ENCODE assay signal across 10 cellular contexts in the genomic region with DNA sequence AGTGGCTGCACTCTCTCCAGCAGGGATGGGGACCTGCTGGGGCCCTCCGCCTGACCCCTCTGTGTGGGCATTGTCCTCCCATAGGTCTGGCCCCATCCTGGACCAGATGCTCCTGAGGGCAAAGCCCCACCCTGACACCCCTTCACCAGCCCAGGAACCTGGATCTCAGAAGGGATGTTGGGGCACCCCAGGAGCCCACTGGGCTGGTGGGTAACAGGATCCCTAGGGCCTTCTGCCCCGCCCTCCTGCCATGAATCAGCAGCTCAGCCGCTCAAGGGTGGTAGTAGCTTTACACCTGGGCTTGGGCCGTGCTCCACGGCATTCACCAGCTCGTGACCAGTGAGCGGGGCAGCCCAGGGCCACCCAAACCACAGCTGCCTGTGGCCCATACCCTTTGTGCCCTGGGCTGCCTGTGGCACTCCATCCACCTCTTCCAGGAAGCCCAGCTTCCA. TPM values are rescaled to one million over a fixed set of nuclear protein-coding genes. Genes with fewer than 3 reads are reported as not detected.
A peak's percentile ranks its signal among the peaks of the same experiment; 100 is the strongest.
DNase-seq lines count a peak whose midpoint lies in the region; ATAC-seq and TF ChIP-seq lines count a peak whose summit lies in the region.
"Had no signal": no experiment of that assay in that cellular context is flagged by ENCODE, and none has a peak within 500 bp of the region (broad histone marks: within the 10 kb centered on the region; RNA-seq: fewer than 3 reads in every experiment).

No MANE protein-coding gene starts in this region.

- H3K27ac Mint-ChIP-seq in Caco-2 (ENCODE audit: unreplicated experiment) (no peak overlapping the region), HFFc6 (peak overlapping the region; percentile 58; the same call in 1 of the 2 replicates), WTC11 (no peak overlapping the region)

- H3K4me1 Mint-ChIP-seq in Caco-2 (ENCODE audit: low read depth, unreplicated experiment) (no peaks in the 10 kb centered on the region), HFFc6 (ENCODE audit: low read depth) (peaks cover 8% of the 10 kb centered on the region), WTC11 (peaks cover 8% of the 10 kb centered on the region)

- H3K9me3 ChIP-seq in Caco-2, result no peaks in the 10 kb centered on the region
- peaks cover 6% of the 10 kb centered on the region for H3K9me3 ChIP-seq in mesodermal cell (ENCODE audit: control insufficient read depth, low read length)
- no peaks in the 10 kb centered on the region for H3K9me3 ChIP-seq in adrenal gland (replicated peaks in 1 of 3)
- H3K9me3 ChIP-seq: breast epithelium had no signal

- intact Hi-C loops in Caco-2 (cut with micrococcal nuclease; ENCODE audit: unreplicated experiment), result no loop called here
- intact Hi-C loops in adrenal gland (cut with DNase I), result no loop called here

- no peak for TF ChIP-seq POLR2A in adrenal gland (IDR thresholded peaks at IDR 0.05)

- DNase-seq in Caco-2 (no peak), HFFc6 (no peak), WTC11 (ENCODE audit: low spot score) (no peak), GM03348 (ENCODE audit: low spot score) (no peak), kidney glomerular epithelial cell (lab: John Stamatoyannopoulos, UW) (no peak), adrenal gland (no peak)
- DNase-seq: NCI-H1417 treated with DMSO at 0.1 percent for 48 hours had no signal

- H3K27me3 Mint-ChIP-seq in Caco-2 (ENCODE audit: insufficient read depth, unreplicated experiment) (no peaks in the 10 kb centered on the region), HFFc6 (ENCODE audit: insufficient read depth) (peaks cover 1% of the 10 kb centered on the region), WTC11 (ENCODE audit: low read depth) (peaks cover 27% of the 10 kb centered on the region)

- POLR2A ChIA-PET in Caco-2 (lab: Charles Lee), result no interaction called here
- POLR2A ChIA-PET in WTC11 (lab: Charles Lee), result no interaction called here

- H3K4me3 Mint-ChIP-seq in Caco-2 (ENCODE audit: unreplicated experiment), result peak overlapping the region; percentile 72
- peak overlapping the region; percentile 69 for H3K4me3 Mint-ChIP-seq in HFFc6
- peak overlapping the region; percentile 66 for H3K4me3 Mint-ChIP-seq in WTC11

- no TSS peak for BruUV-seq in Caco-2 (replicated peaks; lab: Mats Ljungman, UMichigan)

- H3K9me3 Mint-ChIP-seq in Caco-2 (ENCODE audit: unreplicated experiment), result no peaks in the 10 kb centered on the region
- no peaks in the 10 kb centered on the region for H3K9me3 Mint-ChIP-seq in HFFc6
- no peaks in the 10 kb centered on the region for H3K9me3 Mint-ChIP-seq in WTC11

- H3K4me1 ChIP-seq in Caco-2, result peaks cover 11% of the 10 kb centered on the region; the same call in 1 of the 2 replicates
- H3K4me1 ChIP-seq in mesodermal cell (ENCODE audit: control insufficient read depth, insufficient read depth, low read length, poor library complexity, severe bottlenecking), result peaks cover 5% of the 10 kb centered on the region
- peaks cover 2 to 5% of the 10 kb centered on the region in 2 donors for H3K4me1 ChIP-seq in adrenal gland (replicated peaks in 1 of 2)
- H3K4me1 ChIP-seq: breast epithelium had no signal

- no peak overlapping the region for H3K4me3 ChIP-seq in Caco-2 (ENCODE audit: low read depth, low read length)
- peak overlapping the region; percentile 52 for H3K4me3 ChIP-seq in mesodermal cell (ENCODE audit: extremely low read depth, insufficient read depth, low read length, poor library complexity, severe bottlenecking)
- H3K4me3 ChIP-seq in adrenal gland, result no peak overlapping the region

- peaks cover 1% of the 10 kb centered on the region for H3K36me3 Mint-ChIP-seq in Caco-2 (ENCODE audit: insufficient read depth, unreplicated experiment)
- H3K36me3 Mint-ChIP-seq in HFFc6 (ENCODE audit: low read depth), result no peaks in the 10 kb centered on the region
- H3K36me3 Mint-ChIP-seq in WTC11, result no peaks in the 10 kb centered on the region

- H3K27me3 ChIP-seq in Caco-2 (replicated peaks; ENCODE audit: control insufficient read depth, insufficient read depth, low read length), result no peaks in the 10 kb centered on the region
- no peaks in the 10 kb centered on the region for H3K27me3 ChIP-seq in adrenal gland

- H3K36me3 ChIP-seq in Caco-2 (ENCODE audit: control insufficient read depth, insufficient read depth, low read length) (no peaks in the 10 kb centered on the region), mesodermal cell (ENCODE audit: control insufficient read depth, insufficient read depth, low read length) (peaks cover 7% of the 10 kb centered on the region), adrenal gland (replicated peaks in 1 of 2) (no peaks in the 10 kb centered on the region)
- H3K36me3 ChIP-seq: breast epithelium had no signal

- WGBS in mesodermal cell (ENCODE audit: insufficient coverage in 2 of 2), 2 experiments, result 73 to 80% methylated on average over 7 of the region's 7 CpGs
- 60 to 80% (median 69%) methylated on average over 1 to 7 of the region's 7 CpGs for WGBS in adrenal gland, 4 donors

- CTCF ChIA-PET in Caco-2 (lab: Charles Lee), result interaction anchor here (1.6 kb wide), 1 partner anchor 12 kb away, joined by 5 read pairs; a partner anchor contains a TSS
- CTCF ChIA-PET in WTC11 (lab: Charles Lee), result interaction anchor here (0.9 to 3.7 kb wide), 6 partner anchors 10 to 80 kb away, joined by 3 to 21 read pairs (median 5); a partner anchor contains a TSS

- ATAC-seq in WTC11 (no peak), HG03280 (IDR thresholded peaks at IDR 0.05; ENCODE audit: unreplicated experiment) (no peak)

- TF ChIP-seq CTCF in Caco-2 (IDR thresholded peaks at IDR 0.05; ENCODE audit: insufficient read depth in 1 of 2, low read depth in 1 of 2, low read length in 1 of 2, severe bottlenecking in 1 of 2, unreplicated experiment in 1 of 2) (no peak), HFFc6 (IDR thresholded peaks at IDR 0.05) (no peak), WTC11 (IDR thresholded peaks at IDR 0.05) (no peak), adrenal gland (IDR thresholded peaks at IDR 0.05) (no peak)

- H3K27ac ChIP-seq in mesodermal cell (ENCODE audit: low read depth, low read length, severe bottlenecking) (no peak overlapping the region), adrenal gland (no peak overlapping the region)
- H3K27ac ChIP-seq: breast epithelium had no signal

TF ChIP-seq in WTC11, 78 proteins besides CTCF, POLR2A, EP300 and RAD21:
- TF ChIP-seq ELF4 (CRISPR knock-in tag; IDR thresholded peaks at IDR 0.05; ENCODE audit: low read depth) (no peak), TEAD4 (CRISPR knock-in tag; IDR thresholded peaks at IDR 0.05) (no peak), ESRRA (CRISPR knock-in tag; IDR thresholded peaks at IDR 0.05; ENCODE audit: borderline replicate concordance) (0 out of 2 replicates have a peak, but pooled peaks have one; percentile 23), ZNF396 (CRISPR knock-in tag; IDR thresholded peaks at IDR 0.05; ENCODE audit: borderline replicate concordance) (no peak)

RNA-seq across cellular contexts. Expression of a gene that starts 1.0 kb away (rescaled TPM):
- total RNA-seq in Caco-2 (2022), result 35.6 and 37.4 TPM in 2 replicates
- total RNA-seq in HFFc6 (2021; fragmentation: NEBNext Ultra II Directional; extraction: Animal tissue kit (Norgen Biotek cat#: 25700)), result 10 to 100 TPM; 31.4 to 39.5 (median 34.1) TPM
- total RNA-seq in WTC11 (2021), result 26.9 to 31.0 TPM (median 28.8 TPM) in 3 replicates
- 26.1 TPM for polyA plus RNA-seq in mesodermal cell (2013, experiment 1 of 2)
- 25.9 TPM for polyA plus RNA-seq in mesodermal cell (2013, experiment 2 of 2)
- 1 to 10 TPM; 3.1 to 6.8 (median 5.4) TPM for total RNA-seq in adrenal gland
- 10 to 100 TPM in 2 of 3 donors, 1 to 10 TPM in 1; 1.7 to 17.1 (median 13.9) TPM for polyA plus RNA-seq in adrenal gland

RNA-seq across cellular contexts. Expression of a gene that starts 7.7 kb away (rescaled TPM):
- 1.3 and 1.4 TPM in 2 replicates for total RNA-seq in Caco-2 (2022)
- 10 to 100 TPM in 1 of 6 experiments, 1 to 10 TPM in 5; 6.0 to 10.2 (median 7.8) TPM for total RNA-seq in HFFc6 (2021; fragmentation: NEBNext Ultra II Directional; extraction: Animal tissue kit (Norgen Biotek cat#: 25700))
- total RNA-seq in WTC11 (2021), result 1.4 to 2.3 TPM (median 1.9 TPM) in 3 replicates
- 13.3 TPM for polyA plus RNA-seq in mesodermal cell (2013, experiment 1 of 2)
- 7.2 TPM for polyA plus RNA-seq in mesodermal cell (2013, experiment 2 of 2)
- total RNA-seq in adrenal gland, result 1 to 10 TPM; 4.7 to 9.3 (median 6.7) TPM
- 10 to 100 TPM in 2 of 3 donors, 1 to 10 TPM in 1; 2.0 to 29.5 (median 25.1) TPM for polyA plus RNA-seq in adrenal gland

RNA-seq across cellular contexts. Expression of a gene that starts 11.4 kb away (rescaled TPM):
- total RNA-seq in Caco-2 (2022), result 61.3 and 63.5 TPM in 2 replicates
- total RNA-seq in HFFc6 (2021; fragmentation: NEBNext Ultra II Directional; extraction: Animal tissue kit (Norgen Biotek cat#: 25700)), result 10 to 100 TPM; 24.2 to 30.9 (median 28.9) TPM
- total RNA-seq in WTC11 (2021), result 31.9 to 40.9 TPM (median 38.2 TPM) in 3 replicates
- polyA plus RNA-seq in mesodermal cell (2013, experiment 1 of 2), result 28.0 TPM
- polyA plus RNA-seq in mesodermal cell (2013, experiment 2 of 2), result 22.6 TPM
- total RNA-seq in adrenal gland, result 10 to 100 TPM; 13.9 to 72.1 (median 41.5) TPM
- polyA plus RNA-seq in adrenal gland, result 100 to 1,000 TPM in 1 of 3 donors, 10 to 100 TPM in 1, 1 to 10 TPM in 1; 2.0 to 179 (median 79.3) TPM

RNA-seq across cellular contexts. Expression of a gene that starts 17.7 kb away (rescaled TPM):
- 29.3 and 34.2 TPM in 2 replicates for total RNA-seq in Caco-2 (2022)
- 10 to 100 TPM; 20.1 to 26.8 (median 21.7) TPM for total RNA-seq in HFFc6 (2021; fragmentation: NEBNext Ultra II Directional; extraction: Animal tissue kit (Norgen Biotek cat#: 25700))
- 36.3 to 45.4 TPM (median 40.8 TPM) in 3 replicates for total RNA-seq in WTC11 (2021)
- polyA plus RNA-seq in mesodermal cell (2013, experiment 1 of 2), result 27.6 TPM
- polyA plus RNA-seq in mesodermal cell (2013, experiment 2 of 2), result 24.6 TPM
- 10 to 100 TPM; 23.6 to 64.8 (median 47.4) TPM for total RNA-seq in adrenal gland
- polyA plus RNA-seq in adrenal gland, result 100 to 1,000 TPM in 2 of 3 donors, 1 to 10 TPM in 1; 8.3 to 171 (median 111) TPM

RNA-seq across cellular contexts. Expression of a gene that starts 45.0 kb away (rescaled TPM):
- total RNA-seq in Caco-2 (2022), result 260 and 262 TPM in 2 replicates
- total RNA-seq in HFFc6 (2021; fragmentation: NEBNext Ultra II Directional; extraction: Animal tissue kit (Norgen Biotek cat#: 25700)), result 100 to 1,000 TPM; 280 to 370 (median 291) TPM
- total RNA-seq in WTC11 (2021), result 110 to 113 TPM (median 111 TPM) in 3 replicates
- 108 TPM for polyA plus RNA-seq in mesodermal cell (2013, experiment 1 of 2)
- polyA plus RNA-seq in mesodermal cell (2013, experiment 2 of 2), result 92.5 TPM
- 100 to 1,000 TPM; 118 to 412 (median 329) TPM for total RNA-seq in adrenal gland
- polyA plus RNA-seq in adrenal gland, result 100 to 1,000 TPM in 2 of 3 donors, 10 to 100 TPM in 1; 38.1 to 431 (median 268) TPM
